8 cellular contexts compared by ENCODE assay signal in genomic region chr2:164621761-164622105, GRCh38. TPM values are rescaled to one million over a fixed set of nuclear protein-coding genes. Genes with fewer than 3 reads are reported as not detected.
DNase-seq lines count a peak whose midpoint lies in the region; ATAC-seq and TF ChIP-seq lines count a peak whose summit lies in the region.

No MANE protein-coding gene starts in this region.

- 5 to 8% methylated on average over 8 to 14 of the region's 14 CpGs for WGBS in lung, 2 donors

- peaks cover 3% of the 10 kb centered on the region for H3K9me3 Mint-ChIP-seq in activated naive CD8-positive, alpha-beta T cell (ENCODE audit: low read depth)
- no peaks in the 10 kb centered on the region for H3K9me3 Mint-ChIP-seq in activated naive CD8-positive, alpha-beta T cell treated with anti-CD3 and anti-CD28 coated beads, Interleukin-2, amount 50 U/mL, for 24 hours

- no peak for DNase-seq in activated naive CD8-positive, alpha-beta T cell treated with anti-CD3 and anti-CD28 coated beads, Interleukin-2, amount 50 U/mL, for 24 hours
- DNase-seq in brain microvascular endothelial cell (no peak), lung (ENCODE audit: low spot score) (no peak), upper lobe of right lung (no peak)

- peak overlapping the region; percentile 70 for H3K4me3 Mint-ChIP-seq in activated naive CD8-positive, alpha-beta T cell
- no peak overlapping the region for H3K4me3 Mint-ChIP-seq in activated naive CD8-positive, alpha-beta T cell treated with anti-CD3 and anti-CD28 coated beads, Interleukin-2, amount 50 U/mL, for 24 hours

- H3K36me3 Mint-ChIP-seq in activated naive CD8-positive, alpha-beta T cell: no peaks in the 10 kb centered on the region
- no peaks in the 10 kb centered on the region for H3K36me3 Mint-ChIP-seq in activated naive CD8-positive, alpha-beta T cell treated with anti-CD3 and anti-CD28 coated beads, Interleukin-2, amount 50 U/mL, for 24 hours (ENCODE audit: low read depth)

- H3K27me3 Mint-ChIP-seq in activated naive CD8-positive, alpha-beta T cell: peaks cover 12% of the 10 kb centered on the region
- H3K27me3 Mint-ChIP-seq in activated naive CD8-positive, alpha-beta T cell treated with anti-CD3 and anti-CD28 coated beads, Interleukin-2, amount 50 U/mL, for 24 hours: peaks cover 39% of the 10 kb centered on the region

- ATAC-seq in activated naive CD8-positive, alpha-beta T cell treated with anti-CD3 and anti-CD28 coated beads, Interleukin-2, amount 50 U/mL, for 24 hours: no peak
- ATAC-seq in lung (ENCODE audit: insufficient read depth, low FRiP score) (no peak), upper lobe of right lung (peak; percentile 35), HG02588 (IDR thresholded peaks at IDR 0.05; ENCODE audit: unreplicated experiment) (no peak), GM21723 (IDR thresholded peaks at IDR 0.05; ENCODE audit: unreplicated experiment) (no peak), GM18870 (IDR thresholded peaks at IDR 0.05; ENCODE audit: unreplicated experiment) (no peak)

- no peaks in the 10 kb centered on the region for H3K4me1 ChIP-seq in lung (ENCODE audit: control insufficient read depth in 2 of 2, insufficient read depth in 2 of 2, low read length in 2 of 2)
- no peaks in the 10 kb centered on the region for H3K4me1 ChIP-seq in upper lobe of right lung

- TF ChIP-seq CTCF in brain microvascular endothelial cell (IDR thresholded peaks at IDR 0.05; ENCODE audit: low read depth, low read length, missing control alignments): no peak
- no peak for TF ChIP-seq CTCF in lung (IDR thresholded peaks at IDR 0.05; ENCODE audit: control extremely low read depth, extremely low read depth)
- no peak for TF ChIP-seq CTCF in upper lobe of right lung (IDR thresholded peaks at IDR 0.05)

- H3K36me3 ChIP-seq in brain microvascular endothelial cell (replicated peaks) (no peaks in the 10 kb centered on the region), lung (ENCODE audit: control insufficient read depth in 2 of 2, insufficient read depth in 2 of 2, low read length in 2 of 2) (no peaks in the 10 kb centered on the region), upper lobe of right lung (no peaks in the 10 kb centered on the region)

- in situ Hi-C loops in brain microvascular endothelial cell (cut with HindIII; ENCODE audit: low pct_ligation_motif_present, low sequenced_read_pairs): no loop called here

- H3K27ac ChIP-seq in brain microvascular endothelial cell (no peak overlapping the region), lung (ENCODE audit: low read depth in 1 of 2, low read length in 1 of 2) (peak overlapping the region in 1 of 2 donors; percentile 79), upper lobe of right lung (no peak overlapping the region)

- H3K9me3 ChIP-seq in lung (ENCODE audit: control insufficient read depth in 2 of 2, insufficient read depth in 1 of 2, low read length in 1 of 2): no peaks in the 10 kb centered on the region
- no peaks in the 10 kb centered on the region for H3K9me3 ChIP-seq in upper lobe of right lung

- no peak overlapping the region for H3K27ac Mint-ChIP-seq in activated naive CD8-positive, alpha-beta T cell
- no peak overlapping the region for H3K27ac Mint-ChIP-seq in activated naive CD8-positive, alpha-beta T cell treated with anti-CD3 and anti-CD28 coated beads, Interleukin-2, amount 50 U/mL, for 24 hours

- H3K4me3 ChIP-seq in brain microvascular endothelial cell (ENCODE audit: low read depth, low read length) (peak overlapping the region; percentile 69), lung (peak overlapping the region; percentile 42), upper lobe of right lung (peak overlapping the region; percentile 57)

- H3K27me3 ChIP-seq in brain microvascular endothelial cell (replicated peaks): no peaks in the 10 kb centered on the region
- no peaks in the 10 kb centered on the region for H3K27me3 ChIP-seq in lung (ENCODE audit: control insufficient read depth, insufficient read depth)
- H3K27me3 ChIP-seq in upper lobe of right lung: peaks cover 6% of the 10 kb centered on the region

- peaks cover 7% of the 10 kb centered on the region for H3K4me1 Mint-ChIP-seq in activated naive CD8-positive, alpha-beta T cell (ENCODE audit: low read depth)
- H3K4me1 Mint-ChIP-seq in activated naive CD8-positive, alpha-beta T cell treated with anti-CD3 and anti-CD28 coated beads, Interleukin-2, amount 50 U/mL, for 24 hours: peaks cover 5% of the 10 kb centered on the region

- intact Hi-C loops in upper lobe of right lung (cut with DNase I): no loop called here

RNA-seq across cellular contexts. Expression of gene GRB14, which starts 0.5 kb away (rescaled TPM):
- 10 to 100 TPM in 1 of 2 donors, 1 to 10 TPM in 1; 4.8 to 20.2 TPM for total RNA-seq in lung
- 1 to 10 TPM; 1.1 to 5.6 TPM for polyA plus RNA-seq in lung
- 8.9 TPM for total RNA-seq in upper lobe of right lung
